In the genomic region with DNA sequence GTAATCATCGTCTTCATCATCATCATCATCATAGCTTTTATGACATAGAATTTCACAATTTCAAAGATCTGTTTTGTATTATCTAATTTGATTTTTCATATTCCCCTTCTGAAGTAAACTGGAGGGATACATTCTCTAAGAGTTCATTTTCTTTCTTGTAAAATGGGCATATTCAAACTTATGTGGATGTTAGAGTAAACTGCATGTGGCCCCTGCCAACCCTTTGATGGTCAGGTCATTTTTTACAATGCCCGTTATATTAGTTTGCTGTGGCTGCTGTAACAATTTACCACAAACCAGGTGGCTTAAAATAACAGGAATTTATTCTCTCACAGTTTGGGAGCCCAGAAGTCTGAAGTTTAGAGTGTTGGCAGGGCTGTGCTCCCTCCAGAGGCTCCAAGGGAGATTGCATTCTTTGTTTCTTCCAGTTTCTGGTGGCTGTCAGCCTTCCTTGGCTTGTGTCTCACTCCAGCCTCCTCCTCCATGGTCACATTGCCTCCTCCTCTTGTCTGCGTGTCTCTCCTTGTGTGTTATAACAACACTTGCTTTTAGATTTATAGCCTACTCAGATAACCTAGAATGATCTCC, we compare ENCODE assay signal across 9 cellular contexts.
DNase-seq lines count a peak whose midpoint lies in the region; ATAC-seq, FAIRE-seq and TF ChIP-seq lines count a peak whose summit lies in the region.
"Had no signal": no experiment of that assay in that cellular context is flagged by ENCODE, and none has a peak within 500 bp of the region (broad histone marks: within the 10 kb centered on the region; RNA-seq: fewer than 3 reads in every experiment).

No MANE protein-coding gene starts in this region.

- 0 out of 2 replicates have a peak, but pooled peaks have one; percentile 26 for TF ChIP-seq RAD21 in HepG2 (CRISPR knock-in tag; IDR thresholded peaks at IDR 0.05)

- no peak overlapping the region for H3K4me3 Mint-ChIP-seq in CD8-positive, alpha-beta T cell
- H3K4me3 Mint-ChIP-seq in stimulated activated effector memory CD8-positive, alpha-beta T cell treated with anti-CD3 and anti-CD28 coated beads, Interleukin-12 subunit alpha, Interleukin-12 subunit beta, amount 100 ng/mL, for 72 hours: no peak overlapping the region
- H3K4me3 Mint-ChIP-seq: dendritic cell treated with granulocyte-macrophage colony-stimulating factor and Interleukin-4, amounts not matched to agents 40 ng/mL and 50 ng/mL, for 4 days had no signal

- no peak overlapping the region for H3K9ac ChIP-seq in HepG2 (ENCODE audit: insufficient read depth, low read depth, low read length)

- no peak overlapping the region for H3K4me2 ChIP-seq in HepG2 (ENCODE audit: low read depth, low read length)

- no TSS peak for BruUV-seq in HepG2 (replicated peaks; lab: Mats Ljungman, UMichigan)

- DNase-seq in heart left ventricle: no peak
- no peak for DNase-seq in cardiac septum (ENCODE audit: low spot score)
- peak; percentile 10 for DNase-seq in WERI-Rb-1
- DNase-seq in HepG2 (ENCODE audit: low spot score): peak; percentile 12
- DNase-seq in CD8-positive, alpha-beta T cell: no peak
- DNase-seq in T-helper 9 cell: no peak
- DNase-seq in stimulated activated effector memory CD8-positive, alpha-beta T cell treated with anti-CD3 and anti-CD28 coated beads, Interleukin-12 subunit alpha, Interleukin-12 subunit beta, amount 100 ng/mL, for 72 hours (ENCODE audit: low spot score in 2 of 2): no peak

- no peaks in the 10 kb centered on the region for H4K20me1 ChIP-seq in HepG2 (ENCODE audit: insufficient read depth, low read length)

- H3K27ac ChIP-seq in heart left ventricle (no peak overlapping the region), WERI-Rb-1 (no peak overlapping the region), HepG2 (ENCODE audit: extremely low read length, insufficient read depth, low read length) (no peak overlapping the region)
- H3K27ac ChIP-seq in CD8-positive, alpha-beta T cell (ENCODE audit: low read depth, low read length): no peak overlapping the region

- TF ChIP-seq CTCF in heart left ventricle (IDR thresholded peaks at IDR 0.05): peak in 7 of 12 donors; percentile 9 to 38 (median 22)
- TF ChIP-seq CTCF in WERI-Rb-1 (IDR thresholded peaks at IDR 0.05; ENCODE audit: low read depth, low read length): peak; percentile 63
- peak; percentile 62 for TF ChIP-seq CTCF in HepG2 (CRISPR knock-in tag; IDR thresholded peaks at IDR 0.05)
- TF ChIP-seq CTCF in CD8-positive, alpha-beta T cell (IDR thresholded peaks at IDR 0.05): no peak

- H3K4me1 ChIP-seq in heart left ventricle (no peaks in the 10 kb centered on the region), HepG2 (ENCODE audit: insufficient read depth, low read length) (0 out of 2 replicates have a peak, but pooled peaks cover 5% of the 10 kb centered on the region)
- no peaks in the 10 kb centered on the region for H3K4me1 ChIP-seq in CD8-positive, alpha-beta T cell (ENCODE audit: insufficient read depth, low read length)

- H3K79me2 ChIP-seq in HepG2 (ENCODE audit: insufficient read depth, low read length): no peaks in the 10 kb centered on the region

- no peaks in the 10 kb centered on the region for H3K4me1 Mint-ChIP-seq in CD8-positive, alpha-beta T cell (ENCODE audit: low read depth)
- H3K4me1 Mint-ChIP-seq in stimulated activated effector memory CD8-positive, alpha-beta T cell treated with anti-CD3 and anti-CD28 coated beads, Interleukin-12 subunit alpha, Interleukin-12 subunit beta, amount 100 ng/mL, for 72 hours: no peaks in the 10 kb centered on the region

- FAIRE-seq in HepG2 (lab: Jason Lieb, UNC): peak; percentile 87

- H3K27me3 Mint-ChIP-seq in CD8-positive, alpha-beta T cell (ENCODE audit: low read depth): no peaks in the 10 kb centered on the region
- H3K27me3 Mint-ChIP-seq: dendritic cell treated with granulocyte-macrophage colony-stimulating factor and Interleukin-4, amounts not matched to agents 40 ng/mL and 50 ng/mL, for 4 days had no signal

- 69 to 88% (median 78%) methylated on average over 3 of the region's 3 CpGs for WGBS in heart left ventricle, 4 donors
- 34% methylated on average over 3 of the region's 3 CpGs for WGBS in HepG2 (ENCODE audit: low lambda C conversion rate)

- intact Hi-C loops in heart left ventricle (cut with DNase I) (no loop called here), cardiac septum (cut with DNase I) (no loop called here), HepG2 (cut with micrococcal nuclease; ENCODE audit: unreplicated experiment) (loop anchor here (1.0 kb wide), 1 partner anchor 118 kb away; no protein-coding TSS in a partner anchor)
- intact Hi-C loops in CD8-positive, alpha-beta T cell (cut with DNase I, micrococcal nuclease): no loop called here

- H2AFZ ChIP-seq in HepG2 (ENCODE audit: low read length): no peak overlapping the region

- in situ Hi-C loops in HepG2 (cut with HindIII; ENCODE audit: extremely low pct_ligation_motif_present, low pct_unique_long_range_greater_than_20kb): loop anchor here (10.0 kb wide), 1 partner anchor 110 kb away; no protein-coding TSS in a partner anchor

- no peak for TF ChIP-seq POLR2A in heart left ventricle (IDR thresholded peaks at IDR 0.05)
- TF ChIP-seq POLR2A in HepG2 (IDR thresholded peaks at IDR 0.05; ENCODE audit: insufficient read depth in 1 of 2, low read depth in 2 of 2, low read length in 2 of 2): no peak

- no peaks in the 10 kb centered on the region for H3K36me3 ChIP-seq in heart left ventricle
- no peaks in the 10 kb centered on the region for H3K36me3 ChIP-seq in WERI-Rb-1
- no peaks in the 10 kb centered on the region for H3K36me3 ChIP-seq in HepG2 (replicated peaks in 1 of 2; ENCODE audit: control insufficient read depth in 1 of 2, insufficient read depth in 2 of 2, low read length in 2 of 2)
- no peaks in the 10 kb centered on the region for H3K36me3 ChIP-seq in CD8-positive, alpha-beta T cell (ENCODE audit: insufficient read depth, low read length)

- POLR2A ChIA-PET in HepG2 (lab: Yijun Ruan, JAX): no interaction called here
- POLR2A ChIA-PET in CD8-positive, alpha-beta T cell (lab: Charles Lee): no interaction called here

- H3K9me3 Mint-ChIP-seq in CD8-positive, alpha-beta T cell: peaks cover 3% of the 10 kb centered on the region
- no peaks in the 10 kb centered on the region for H3K9me3 Mint-ChIP-seq in stimulated activated effector memory CD8-positive, alpha-beta T cell treated with anti-CD3 and anti-CD28 coated beads, Interleukin-12 subunit alpha, Interleukin-12 subunit beta, amount 100 ng/mL, for 72 hours
- H3K9me3 Mint-ChIP-seq: dendritic cell treated with granulocyte-macrophage colony-stimulating factor and Interleukin-4, amounts not matched to agents 40 ng/mL and 50 ng/mL, for 4 days had no signal

- H3K9me3 ChIP-seq in heart left ventricle (no peaks in the 10 kb centered on the region), WERI-Rb-1 (ENCODE audit: severe bottlenecking) (no peaks in the 10 kb centered on the region), HepG2 (ENCODE audit: low read length) (no peaks in the 10 kb centered on the region)
- H3K9me3 ChIP-seq in CD8-positive, alpha-beta T cell (ENCODE audit: low read length): no peaks in the 10 kb centered on the region

- H3K4me3 ChIP-seq in heart left ventricle (no peak overlapping the region), WERI-Rb-1 (ENCODE audit: low read depth, low read length) (no peak overlapping the region), HepG2 (replicated peaks in 1 of 3; ENCODE audit: insufficient read depth in 1 of 3, low read depth in 2 of 3, low read length in 3 of 3) (no peak overlapping the region)
- no peak overlapping the region for H3K4me3 ChIP-seq in CD8-positive, alpha-beta T cell (ENCODE audit: low read depth, low read length)

- no peak overlapping the region for H3K27ac Mint-ChIP-seq in CD8-positive, alpha-beta T cell
- no peak overlapping the region for H3K27ac Mint-ChIP-seq in stimulated activated effector memory CD8-positive, alpha-beta T cell treated with anti-CD3 and anti-CD28 coated beads, Interleukin-12 subunit alpha, Interleukin-12 subunit beta, amount 100 ng/mL, for 72 hours
- H3K27ac Mint-ChIP-seq: dendritic cell treated with granulocyte-macrophage colony-stimulating factor and Interleukin-4, amounts not matched to agents 40 ng/mL and 50 ng/mL, for 4 days had no signal

- CTCF ChIA-PET in HepG2 (lab: Yijun Ruan, JAX; ENCODE audit: low intra/inter-chr PET ratio, low total read pairs): interaction anchor here (1.6 kb wide), 2 partner anchors 116 to 118 kb away, joined by 3 to 9 read pairs; no protein-coding TSS in a partner anchor
- CTCF ChIA-PET in CD8-positive, alpha-beta T cell (lab: Charles Lee): no interaction called here

- ATAC-seq in heart left ventricle (no peak), HG03565 (IDR thresholded peaks at IDR 0.05; ENCODE audit: unreplicated experiment) (peak; percentile 70), HepG2 (peak; percentile 98)
- ATAC-seq in CD8-positive, alpha-beta T cell: no peak
- ATAC-seq in stimulated activated effector memory CD8-positive, alpha-beta T cell treated with anti-CD3 and anti-CD28 coated beads, Interleukin-12 subunit alpha, Interleukin-12 subunit beta, amount 100 ng/mL, for 72 hours: no peak

- no peaks in the 10 kb centered on the region for H3K27me3 ChIP-seq in heart left ventricle
- H3K27me3 ChIP-seq in WERI-Rb-1 (ENCODE audit: insufficient read depth, low read depth, severe bottlenecking): no peaks in the 10 kb centered on the region
- H3K27me3 ChIP-seq in HepG2 (ENCODE audit: control insufficient read depth in 1 of 2, insufficient read depth in 2 of 2, low read length in 2 of 2): no peaks in the 10 kb centered on the region
- H3K27me3 ChIP-seq in CD8-positive, alpha-beta T cell (ENCODE audit: insufficient read depth, low read length): no peaks in the 10 kb centered on the region

- no peaks in the 10 kb centered on the region for H3K36me3 Mint-ChIP-seq in CD8-positive, alpha-beta T cell
- no peaks in the 10 kb centered on the region for H3K36me3 Mint-ChIP-seq in stimulated activated effector memory CD8-positive, alpha-beta T cell treated with anti-CD3 and anti-CD28 coated beads, Interleukin-12 subunit alpha, Interleukin-12 subunit beta, amount 100 ng/mL, for 72 hours

- no peak for TF ChIP-seq EP300 in HepG2 (IDR thresholded peaks at IDR 0.05; ENCODE audit: low read depth in 2 of 2, low read length in 2 of 2)
- no peak for TF ChIP-seq EP300 in HepG2 (CRISPR knock-in tag; IDR thresholded peaks at IDR 0.05; ENCODE audit: borderline replicate concordance)

TF ChIP-seq in HepG2, 621 proteins besides CTCF, POLR2A, EP300 and RAD21 (continues in another document):
- TF ChIP-seq ZNF674 (CRISPR knock-in tag; IDR thresholded peaks at IDR 0.05; ENCODE audit: low read depth) (no peak), XRCC5 (optimal IDR thresholded peaks at IDR 0.05; ENCODE audit: low read length) (peak; percentile 32), STAG1 (CRISPR knock-in tag; IDR thresholded peaks at IDR 0.05) (peak; percentile 51), PHF21A (CRISPR knock-in tag; IDR thresholded peaks at IDR 0.05) (no peak)

Comparison
In these comparisons a context has a peak if more than half of its experiments do, and no peak if none do; other contexts are left out.
1. ATAC-seq: peak in HG03565 (single experiment) and HepG2 (single experiment); none in heart left ventricle (0 of 4), CD8-positive, alpha-beta T cell (single experiment) and stimulated activated effector memory CD8-positive, alpha-beta T cell treated with anti-CD3 and anti-CD28 coated beads, Interleukin-12 subunit alpha, Interleukin-12 subunit beta, amount 100 ng/mL, for 72 hours (single experiment).
2. DNase-seq: peak in WERI-Rb-1 (single experiment) and HepG2 (single experiment); none in heart left ventricle (0 of 5), cardiac septum (single experiment), CD8-positive, alpha-beta T cell (0 of 7), T-helper 9 cell (single experiment) and stimulated activated effector memory CD8-positive, alpha-beta T cell treated with anti-CD3 and anti-CD28 coated beads, Interleukin-12 subunit alpha, Interleukin-12 subunit beta, amount 100 ng/mL, for 72 hours (0 of 2).